Comparison of ENCODE assay signal across 8 cellular contexts in the genomic region with DNA sequence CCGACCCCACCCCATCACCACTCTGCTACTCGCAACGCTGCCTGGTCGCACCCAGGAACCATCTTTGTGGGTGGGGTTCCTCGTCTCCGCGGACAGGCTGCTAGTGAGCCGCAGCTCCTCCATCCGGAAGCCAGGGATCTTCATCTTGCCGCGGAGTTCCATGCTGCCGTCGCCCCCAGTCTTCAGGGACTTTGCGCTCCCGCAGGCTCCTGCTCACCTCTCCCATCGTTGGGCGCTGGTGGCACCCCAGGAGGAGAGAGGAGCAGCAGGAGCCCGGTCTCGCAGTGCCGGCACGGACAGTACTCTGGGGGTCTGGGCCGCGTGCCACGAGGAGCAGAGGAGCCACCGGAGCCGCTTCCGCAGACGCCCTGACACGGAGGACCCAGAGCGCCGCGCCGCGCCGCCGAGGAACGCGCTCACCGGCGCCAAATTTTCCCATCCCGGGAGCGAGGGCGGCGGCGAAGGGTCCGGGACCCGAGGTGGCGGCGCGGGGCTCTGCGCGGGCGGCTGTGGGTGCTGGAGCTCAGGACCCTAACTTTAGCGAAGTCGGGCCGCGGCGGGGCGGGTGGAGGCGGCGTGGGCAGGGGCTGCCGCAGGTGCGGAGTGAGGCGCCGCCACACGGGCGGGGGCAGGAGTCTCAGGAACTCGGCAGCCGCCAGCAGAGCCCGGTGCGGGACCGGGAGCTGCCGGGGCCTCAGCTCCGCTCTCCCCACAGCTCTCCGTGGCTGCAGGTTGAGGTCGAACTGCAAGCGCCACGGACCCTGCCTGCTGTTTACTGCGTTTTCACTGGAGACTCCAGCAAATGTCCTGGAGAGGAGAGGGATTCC.
DNase-seq lines count a peak whose midpoint lies in the region; ATAC-seq and TF ChIP-seq lines count a peak whose summit lies in the region.

No MANE protein-coding gene starts in this region.

- H3K36me3 ChIP-seq in smooth muscle cell (ENCODE audit: low read depth): no peaks in the 10 kb centered on the region

- no peaks in the 10 kb centered on the region for H3K9me3 ChIP-seq in smooth muscle cell (replicated peaks; ENCODE audit: low read depth)

- in situ Hi-C loops in astrocyte of the spinal cord (cut with HindIII; ENCODE audit: low sequenced_read_pairs): no loop called here

- TF ChIP-seq CTCF in astrocyte of the spinal cord (IDR thresholded peaks at IDR 0.05; ENCODE audit: low read depth, low read length): no peak
- TF ChIP-seq CTCF in smooth muscle cell (IDR thresholded peaks at IDR 0.05; ENCODE audit: borderline replicate concordance, insufficient read depth, poor library complexity, severe bottlenecking): no peak

- no peaks in the 10 kb centered on the region for H4K20me1 ChIP-seq in smooth muscle cell (ENCODE audit: low read depth)

- H3K4me1 ChIP-seq in smooth muscle cell (ENCODE audit: low read depth): peaks cover 8% of the 10 kb centered on the region

- WGBS in smooth muscle cell (ENCODE audit: low lambda C conversion rate): 1% methylated on average over 57 of the region's 79 CpGs

- H3K79me2 ChIP-seq in smooth muscle cell (ENCODE audit: low read depth): no peaks in the 10 kb centered on the region

- H3K27me3 ChIP-seq in smooth muscle cell (ENCODE audit: low read depth): peaks cover 48% of the 10 kb centered on the region

- H3K4me3 ChIP-seq in astrocyte of the spinal cord (ENCODE audit: low read depth, low read length): peak overlapping the region; percentile 34
- peak overlapping the region; percentile 63 for H3K4me3 ChIP-seq in smooth muscle cell

- H2AFZ ChIP-seq in smooth muscle cell (ENCODE audit: low read depth): peak overlapping the region; percentile 90

- H3K27ac ChIP-seq in smooth muscle cell (ENCODE audit: low read depth): no peak overlapping the region

- H3K9ac ChIP-seq in smooth muscle cell (ENCODE audit: low read depth): no peak overlapping the region

- ATAC-seq in GM19463 (IDR thresholded peaks at IDR 0.05; ENCODE audit: unreplicated experiment): peak; percentile 42
- no peak for ATAC-seq in GM21515 (IDR thresholded peaks at IDR 0.05; ENCODE audit: unreplicated experiment)

- DNase-seq in astrocyte of the spinal cord (ENCODE audit: low read depth, low spot score) (no peak), iPS-NIHi7 (ENCODE audit: extremely low spot score) (peak; percentile 50), smooth muscle cell (lab: John Stamatoyannopoulos, UW; ENCODE audit: unreplicated experiment) (no peak), AG08395 (ENCODE audit: low spot score) (no peak), Kasumi-1 (lab: John Stamatoyannopoulos, UW) (no peak)
- DNase-seq in activated CD4-positive, alpha-beta T cell treated with anti-CD3 and anti-CD28 coated beads, Interleukin-2, amount 50 U/mL, for 48 hours: no peak

- peak overlapping the region; percentile 97 for H3K4me2 ChIP-seq in smooth muscle cell

- H3F3A ChIP-seq in smooth muscle cell (ENCODE audit: low read depth): no peaks in the 10 kb centered on the region
